ENCODE assay signal across 20 cellular contexts in genomic region chr1:14215151-14215550, GRCh38.
"Had no signal": no experiment of that assay in that cellular context is flagged by ENCODE, and none has a peak within 500 bp of the region (broad histone marks: within the 10 kb centered on the region; RNA-seq: fewer than 3 reads in every experiment).

No MANE protein-coding gene starts in this region.

- H3K4me3 ChIP-seq: colonic mucosa, left lung, right atrium auricular region, tibial nerve had no signal

- H3K4me1 Mint-ChIP-seq: activated CD4-positive, alpha-beta T cell treated with anti-CD3 and anti-CD28 coated beads for 36 hours; activated naive CD8-positive, alpha-beta T cell treated with anti-CD3 and anti-CD28 coated beads, Interleukin-2, amount 10 ng/mL, durations not matched to agents 7 days and 5 days; central memory CD8-positive, alpha-beta T cell; endodermal cell; WTC11 had no signal

- H3K4me3 Mint-ChIP-seq: activated CD4-positive, alpha-beta T cell treated with anti-CD3 and anti-CD28 coated beads for 36 hours; activated naive CD8-positive, alpha-beta T cell treated with anti-CD3 and anti-CD28 coated beads, Interleukin-2, amount 10 ng/mL, durations not matched to agents 7 days and 5 days; central memory CD8-positive, alpha-beta T cell; endodermal cell; stimulated activated naive CD8-positive, alpha-beta T cell treated with anti-CD3 and anti-CD28 coated beads, Interleukin-15, Interleukin-2, amounts not matched to agents 100 ng/mL and 50 ng/mL, for 24 hours; T-helper 2 cell treated with Interferon-gamma antibody and Interleukin-4, amounts not matched to agents 5 μg/mL and 100 μg/mL, for 36 hours; WTC11 had no signal

- H3K9me3 ChIP-seq: colonic mucosa had no signal

- H3K27me3 ChIP-seq: brain microvascular endothelial cell, colonic mucosa, left lung, right atrium auricular region, tibial nerve had no signal

- H3K27ac ChIP-seq: brain microvascular endothelial cell, colonic mucosa, left lung, right atrium auricular region, tibial nerve had no signal

- H3K36me3 ChIP-seq: brain microvascular endothelial cell, colonic mucosa, left lung, right atrium auricular region, tibial nerve had no signal

- ATAC-seq: activated CD4-positive, alpha-beta T cell treated with anti-CD3 and anti-CD28 coated beads for 36 hours; left lung; WTC11 had no signal

- H3K4me1 ChIP-seq: colonic mucosa, left lung, right atrium auricular region, tibial nerve had no signal

- H3K36me3 Mint-ChIP-seq: activated naive CD8-positive, alpha-beta T cell treated with anti-CD3 and anti-CD28 coated beads, Interleukin-2, amount 10 ng/mL, durations not matched to agents 7 days and 5 days had no signal

- H3K27me3 Mint-ChIP-seq: central memory CD8-positive, alpha-beta T cell had no signal

- DNase-seq: activated CD4-positive, alpha-beta T cell treated with anti-CD3 and anti-CD28 coated beads for 36 hours; activated CD4-positive, alpha-beta T cell treated with anti-CD3 and anti-CD28 coated beads, Interleukin-2, amount 50 U/mL, for 48 hours; activated naive CD4-positive, alpha-beta T cell treated with Interleukin-2 at 50 U/mL for 16 hours; activated naive CD8-positive, alpha-beta T cell treated with anti-CD3 and anti-CD28 coated beads, Interleukin-2, amount 10 ng/mL, durations not matched to agents 7 days and 5 days; amygdala; brain microvascular endothelial cell; colonic mucosa; endodermal cell; erythroblast; hippocampal formation; left lung; occipital lobe; stimulated activated CD4-positive, alpha-beta T cell treated with anti-CD3 and anti-CD28 coated beads, Interleukin-2, amount 100 ng/mL, for 24 hours had no signal

- H3K27ac Mint-ChIP-seq: activated CD4-positive, alpha-beta T cell treated with anti-CD3 and anti-CD28 coated beads for 36 hours; activated naive CD8-positive, alpha-beta T cell treated with anti-CD3 and anti-CD28 coated beads, Interleukin-2, amount 10 ng/mL, durations not matched to agents 7 days and 5 days; endodermal cell; progenitor cell of endocrine pancreas; stimulated activated naive CD8-positive, alpha-beta T cell treated with anti-CD3 and anti-CD28 coated beads, Interleukin-15, Interleukin-2, amounts not matched to agents 100 ng/mL and 50 ng/mL, for 24 hours; T-helper 2 cell treated with Interferon-gamma antibody and Interleukin-4, amounts not matched to agents 5 μg/mL and 100 μg/mL, for 36 hours; WTC11 had no signal
